In the genomic region with DNA sequence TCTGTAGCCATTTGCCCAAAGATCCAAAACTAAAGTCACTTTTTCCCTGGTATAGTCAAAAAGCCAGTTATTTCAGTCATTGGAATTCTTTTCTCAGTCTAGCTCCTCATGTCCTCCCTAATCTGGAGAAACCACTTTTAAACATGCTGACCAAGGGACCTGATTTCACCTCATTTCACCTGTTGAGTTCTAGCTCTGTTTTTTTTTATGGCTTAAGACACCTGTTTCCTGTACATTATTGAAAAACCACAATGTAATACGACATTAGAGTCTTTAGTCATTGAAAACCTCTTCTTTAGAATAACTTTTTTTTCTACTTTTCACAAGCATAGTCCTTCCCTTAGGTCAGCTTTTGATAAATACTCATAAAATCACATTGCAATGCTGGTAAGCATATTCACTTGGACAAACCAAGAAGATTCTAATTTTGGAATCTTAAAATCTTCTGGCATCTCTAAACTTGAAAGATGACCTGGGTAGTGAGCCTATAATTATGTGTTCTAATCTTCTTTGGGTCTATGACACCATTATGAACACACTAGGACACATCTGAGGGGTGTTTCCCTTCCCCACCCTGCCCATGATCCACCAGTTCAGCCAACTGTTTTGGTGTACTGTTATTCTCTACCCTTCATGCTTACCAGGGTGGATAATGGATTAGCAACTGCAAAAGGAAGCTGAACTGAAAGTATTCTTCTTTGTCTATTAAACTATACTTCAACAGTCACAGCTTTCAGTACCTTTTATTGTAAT, we compare ENCODE assay signal across 21 cellular contexts.
A peak's percentile ranks its signal among the peaks of the same experiment; 100 is the strongest.
DNase-seq lines count a peak whose midpoint lies in the region; ATAC-seq and TF ChIP-seq lines count a peak whose summit lies in the region.
"Had no signal": no experiment of that assay in that cellular context is flagged by ENCODE, and none has a peak within 500 bp of the region (broad histone marks: within the 10 kb centered on the region; RNA-seq: fewer than 3 reads in every experiment).

No MANE protein-coding gene starts in this region.

- H3K27ac ChIP-seq in HEK293 (ENCODE audit: extremely low read depth, low read depth, low read length): no peak overlapping the region

- no peak for ATAC-seq in GM19023 (IDR thresholded peaks at IDR 0.05; ENCODE audit: unreplicated experiment)
- ATAC-seq: CD8-positive, alpha-beta T cell; GM23338; Right ventricle myocardium inferior had no signal

- POLR2A ChIA-PET in HEK293 (lab: Yijun Ruan, JAX): no interaction called here

- no peaks in the 10 kb centered on the region for H3K36me3 ChIP-seq in HEK293 (ENCODE audit: control insufficient read depth in 2 of 2, insufficient read depth in 1 of 2, low read length in 2 of 2)
- H3K36me3 ChIP-seq: HAP-1 had no signal

- CTCF ChIA-PET in HEK293 (lab: Yijun Ruan, JAX): interaction anchor here (0.6 to 1.1 kb wide), 3 partner anchors 10 to 192 kb away, joined by 3 read pairs; no protein-coding TSS in a partner anchor

- no peak overlapping the region for H3K4me3 ChIP-seq in HEK293 (ENCODE audit: low read depth, low read length)
- H3K4me3 ChIP-seq: GM23338, HAP-1 had no signal

- H3K9me3 ChIP-seq in HEK293 (ENCODE audit: control insufficient read depth, insufficient read depth, low read depth, low read length): no peaks in the 10 kb centered on the region
- H3K9me3 ChIP-seq: HAP-1 had no signal

- TF ChIP-seq CTCF in HEK293 (tag by site-specific recombination; IDR thresholded peaks at IDR 0.05): no peak

- peak; percentile 96 for DNase-seq in NCI-H1105 treated with DMSO at 0.1 percent for 48 hours (lab: John Stamatoyannopoulos, UW)
- DNase-seq in NCI-H2196 (lab: John Stamatoyannopoulos, UW; ENCODE audit: unreplicated experiment): peak; percentile 30
- DNase-seq in myocyte (ENCODE audit: low read depth): peak; percentile 68
- DNase-seq in cardiac septum (ENCODE audit: low spot score): no peak
- no peak for DNase-seq in NCI-H82 (lab: John Stamatoyannopoulos, UW)
- no peak for DNase-seq in epidermal melanocyte (ENCODE audit: insufficient read length, low spot score)
- DNase-seq: AML-193; C1 segment of cervical spinal cord; CD8-positive, alpha-beta T cell; DMS153; IMR-90; NCI-H1436 treated with DMSO at 0.1 percent for 48 hours; NCI-H2171 treated with DMSO at 0.1 percent for 48 hours; NCI-H446 treated with DMSO at 0.1 percent for 48 hours; NCI-H526 treated with DMSO at 0.1 percent for 48 hours; T-helper 9 cell had no signal

- intact Hi-C loops in cardiac septum (cut with DNase I): no loop called here

- peaks cover 6% of the 10 kb centered on the region for H3K4me1 ChIP-seq in HEK293 (ENCODE audit: control insufficient read depth, insufficient read depth, low read length)

TF ChIP-seq in HEK293, 187 proteins besides CTCF, POLR2A, EP300 and RAD21:
- peak; percentile 87 for TF ChIP-seq SCRT2 (tag by site-specific recombination; IDR thresholded peaks at IDR 0.05)
- TF ChIP-seq SCRT1 (tag by site-specific recombination; IDR thresholded peaks at IDR 0.05; ENCODE audit: borderline replicate concordance): peak; percentile 90
- TF ChIP-seq KLF16 (tag by site-specific recombination; IDR thresholded peaks at IDR 0.05): no peak
- no peak for TF ChIP-seq HOXC10 (CRISPR knock-in tag; IDR thresholded peaks at IDR 0.05)

Comparison
In these comparisons a context has a peak if more than half of its experiments do, and no peak if none do; other contexts are left out.
1. DNase-seq: peak in NCI-H1105 treated with DMSO at 0.1 percent for 48 hours (single experiment), NCI-H2196 (single experiment) and myocyte (single experiment); none in cardiac septum (single experiment), NCI-H82 (single experiment) and epidermal melanocyte (single experiment).